Comparison of ENCODE assay signal across 15 cellular contexts in genomic region chr12:58575281-58575680, GRCh38.
A peak's percentile ranks its signal among the peaks of the same experiment; 100 is the strongest.
DNase-seq lines count a peak whose midpoint lies in the region; TF ChIP-seq lines count a peak whose summit lies in the region.
"Had no signal": no experiment of that assay in that cellular context is flagged by ENCODE, and none has a peak within 500 bp of the region (broad histone marks: within the 10 kb centered on the region; RNA-seq: fewer than 3 reads in every experiment).

No MANE protein-coding gene starts in this region.

- no peak overlapping the region for H3K4ac ChIP-seq in trophoblast cell (ENCODE audit: low read depth, low read length)

- H3K79me2 ChIP-seq in trophoblast cell (ENCODE audit: control insufficient read depth, insufficient read depth, low read length, poor library complexity) = no peaks in the 10 kb centered on the region

- H4K12ac ChIP-seq in trophoblast cell (ENCODE audit: low read depth, low read length) = no peak overlapping the region

- no peak overlapping the region for H4K8ac ChIP-seq in trophoblast cell (ENCODE audit: low read depth, low read length)

- H4K91ac ChIP-seq in trophoblast cell (ENCODE audit: low read depth, low read length) = no peak overlapping the region

- DNase-seq in Jurkat, Clone E6-1 (ENCODE audit: low read depth, low spot score) = peak; percentile 18
- peak; percentile 53 for DNase-seq in amniotic epithelial cell (ENCODE audit: low read depth)
- peak; percentile 6 for DNase-seq in inferior parietal cortex (ENCODE audit: extremely low spot score)
- peak; percentile 16 for DNase-seq in superior temporal gyrus (ENCODE audit: extremely low spot score)
- DNase-seq in trophoblast cell = no peak
- DNase-seq in tibial nerve (ENCODE audit: low spot score in 2 of 2) = no peak
- DNase-seq in islet precursor cell = no peak
- DNase-seq: activated T-cell treated with anti-CD3 and anti-CD28 coated beads, Interleukin-2, amount 50 U/mL, for 72 hours; DMS79; heart left ventricle; midbrain; NCI-H2081; spleen; stimulated activated CD8-positive, alpha-beta memory T cell treated with anti-CD3 and anti-CD28 coated beads, Interleukin-4, amount 100 ng/mL, for 48 hours had no signal

- no peak overlapping the region for H2AFZ ChIP-seq in trophoblast cell (ENCODE audit: insufficient read depth, low read length, poor library complexity)

- no peak overlapping the region for H3K4me3 ChIP-seq in Jurkat, Clone E6-1 (ENCODE audit: low read length)
- no peak overlapping the region for H3K4me3 ChIP-seq in trophoblast cell (ENCODE audit: low read depth, low read length)
- no peak overlapping the region for H3K4me3 ChIP-seq in tibial nerve
- H3K4me3 ChIP-seq: heart left ventricle, spleen had no signal

- no peak overlapping the region for H3K23ac ChIP-seq in trophoblast cell (ENCODE audit: low read length)

- no peaks in the 10 kb centered on the region for H3K36me3 ChIP-seq in trophoblast cell (ENCODE audit: control insufficient read depth in 1 of 2, insufficient read depth in 2 of 2, low read length in 2 of 2)
- H3K36me3 ChIP-seq in tibial nerve = no peaks in the 10 kb centered on the region
- H3K36me3 ChIP-seq: heart left ventricle, spleen had no signal

- H3K4me1 ChIP-seq in trophoblast cell (ENCODE audit: control insufficient read depth in 1 of 2, insufficient read depth in 2 of 2, low read length in 2 of 2) = no peaks in the 10 kb centered on the region
- H3K4me1 ChIP-seq in tibial nerve = peaks cover 0 to 10% (median 0%) of the 10 kb centered on the region in 4 donors
- H3K4me1 ChIP-seq: spleen had no signal

- H3K18ac ChIP-seq in trophoblast cell (ENCODE audit: low read length) = no peak overlapping the region

- no peak overlapping the region for H2BK120ac ChIP-seq in trophoblast cell (ENCODE audit: insufficient read depth, low read length, poor library complexity)

- H3K27ac ChIP-seq in trophoblast cell (ENCODE audit: low read depth, low read length) (no peak overlapping the region), tibial nerve (no peak overlapping the region)
- H3K27ac ChIP-seq: heart left ventricle, spleen, VCaP had no signal

- H3K79me1 ChIP-seq in trophoblast cell (ENCODE audit: low read length) = no peaks in the 10 kb centered on the region

- H2BK5ac ChIP-seq in trophoblast cell (ENCODE audit: low read depth, low read length, poor library complexity) = no peak overlapping the region

- H2AK5ac ChIP-seq in trophoblast cell (ENCODE audit: low read length) = no peak overlapping the region

- no peak overlapping the region for H3K4me2 ChIP-seq in trophoblast cell (ENCODE audit: low read length)

- H3K14ac ChIP-seq in trophoblast cell (ENCODE audit: low read length) = no peak overlapping the region

- WGBS in trophoblast cell (ENCODE audit: extremely low coverage, insufficient coverage, insufficient read length) = no CpG with 5 or more reads among the region's 5 CpGs
- 53 to 55% methylated on average over 5 of the region's 5 CpGs for WGBS in tibial nerve, 2 donors

- H2BK12ac ChIP-seq in trophoblast cell (ENCODE audit: low read length) = no peak overlapping the region

- TF ChIP-seq CTCF in tibial nerve (IDR thresholded peaks at IDR 0.05) = no peak

- H3K27me3 ChIP-seq in trophoblast cell (ENCODE audit: insufficient read depth, low read length) (no peaks in the 10 kb centered on the region), tibial nerve (no peaks in the 10 kb centered on the region)
- H3K27me3 ChIP-seq: spleen had no signal

- H3K9me3 ChIP-seq in trophoblast cell (ENCODE audit: insufficient read depth, low read depth, low read length) (no peaks in the 10 kb centered on the region), tibial nerve (no peaks in the 10 kb centered on the region)
- H3K9me3 ChIP-seq: heart left ventricle, spleen had no signal

- TF ChIP-seq POLR2A in tibial nerve (IDR thresholded peaks at IDR 0.05) = no peak

- TF ChIP-seq EP300 in tibial nerve (IDR thresholded peaks at IDR 0.05) = no peak

- no peak overlapping the region for H3K9ac ChIP-seq in trophoblast cell (ENCODE audit: low read length)

Comparison
In these comparisons a context has a peak if more than half of its experiments do, and no peak if none do; other contexts are left out.
1. DNase-seq: peak in Jurkat, Clone E6-1 (single experiment), amniotic epithelial cell (single experiment), inferior parietal cortex (single experiment) and superior temporal gyrus (single experiment); none in trophoblast cell (0 of 2), tibial nerve (0 of 2) and islet precursor cell (single experiment).